17 cellular contexts compared by ENCODE assay signal in the genomic region with DNA sequence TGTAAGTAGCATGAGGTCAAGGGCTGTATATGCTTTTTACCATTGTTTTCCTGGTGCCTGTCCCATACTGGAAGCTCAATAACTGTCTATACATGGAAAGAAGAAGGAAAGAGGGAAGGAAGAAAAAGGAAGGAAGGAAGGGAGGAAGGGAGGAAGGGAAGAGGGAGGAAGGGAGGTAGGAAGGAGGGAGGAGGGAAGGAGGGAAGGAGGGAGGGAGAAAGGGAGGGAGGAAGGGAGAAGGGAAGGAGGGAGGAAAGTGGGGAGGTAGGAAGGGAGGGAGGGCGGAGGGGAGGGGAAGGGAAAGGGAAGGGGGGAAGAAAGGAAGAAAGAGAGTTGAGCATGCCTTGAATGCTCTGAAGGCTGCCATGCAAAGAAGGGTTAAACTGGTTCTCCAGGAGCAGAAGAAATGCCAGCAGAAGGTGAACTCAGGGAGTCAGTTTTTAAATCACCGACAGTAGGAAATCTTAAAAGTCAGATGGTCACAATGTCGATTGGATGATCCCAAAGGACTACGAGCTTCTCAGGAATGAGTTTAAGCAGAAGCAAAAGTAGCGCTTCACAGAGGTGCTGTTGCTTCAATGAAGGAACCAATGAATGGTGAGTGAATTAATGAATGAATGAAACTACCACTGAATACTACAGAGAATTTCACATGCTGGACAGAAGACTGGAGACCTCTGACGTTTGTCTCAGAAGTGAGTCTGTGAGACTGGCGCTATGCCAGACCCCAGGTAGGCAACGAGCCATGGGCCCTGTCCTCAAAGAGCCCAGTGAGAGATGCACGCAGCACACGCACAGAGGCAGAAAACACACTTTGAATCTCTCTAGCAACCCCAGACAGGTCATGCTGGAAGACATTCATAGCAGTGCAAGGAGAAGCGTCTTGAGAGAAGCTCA.
A peak's percentile ranks its signal among the peaks of the same experiment; 100 is the strongest.
DNase-seq lines count a peak whose midpoint lies in the region; ATAC-seq and TF ChIP-seq lines count a peak whose summit lies in the region.
"Had no signal": no experiment of that assay in that cellular context is flagged by ENCODE, and none has a peak within 500 bp of the region (broad histone marks: within the 10 kb centered on the region; RNA-seq: fewer than 3 reads in every experiment).

No MANE protein-coding gene starts in this region.

- H3K27ac ChIP-seq in BLaER1 treated with 17β-estradiol and CSF1 and Interleukin-3, amounts not matched to agents 10 nM and 100 nM: peak overlapping the region in 7 of 11 experiments; percentile 76 to 90 (median 82); a peak in 13 of 22 replicates
- no peak overlapping the region for H3K27ac ChIP-seq in coronary artery

- no peak for TF ChIP-seq CTCF in coronary artery (IDR thresholded peaks at IDR 0.05)

- H3K4me1 Mint-ChIP-seq in immature natural killer cell: no peaks in the 10 kb centered on the region
- H3K4me1 Mint-ChIP-seq: stimulated activated memory B cell treated with anti-CD40 and anti-IgM and Interleukin-4, amounts not matched to agents 10 μg/mL and 1 μg/mL and 100 μg/mL, for 72 hours; T-cell had no signal

- no peaks in the 10 kb centered on the region for H4K20me1 ChIP-seq in BLaER1 treated with 17β-estradiol and CSF1 and Interleukin-3, amounts not matched to agents 10 nM and 100 nM

- peaks cover 0 to 10% (median 0%) of the 10 kb centered on the region in 11 experiments; a peak in 4 of 22 replicates for H3K36me3 ChIP-seq in BLaER1 treated with 17β-estradiol and CSF1 and Interleukin-3, amounts not matched to agents 10 nM and 100 nM
- H3K36me3 ChIP-seq: cardiac muscle cell had no signal

- H3K4me1 ChIP-seq in BLaER1 treated with 17β-estradiol and CSF1 and Interleukin-3, amounts not matched to agents 10 nM and 100 nM: peaks cover 33 to 89% (median 70%) of the 10 kb centered on the region in 10 experiments

- H3K36me3 Mint-ChIP-seq in immature natural killer cell: no peaks in the 10 kb centered on the region
- H3K36me3 Mint-ChIP-seq: stimulated activated memory B cell treated with anti-CD40 and anti-IgM and Interleukin-4, amounts not matched to agents 10 μg/mL and 1 μg/mL and 100 μg/mL, for 72 hours; T-cell had no signal

- H3K27me3 ChIP-seq in BLaER1 treated with 17β-estradiol and CSF1 and Interleukin-3, amounts not matched to agents 10 nM and 100 nM: peaks cover under 1 to 9% (median 3%) of the 10 kb centered on the region in 11 experiments; a peak in 20 of 22 replicates
- H3K27me3 ChIP-seq: cardiac muscle cell had no signal

- peak overlapping the region in 1 of 11 experiments; percentile 72; a peak in 1 of 22 replicates for H3K9ac ChIP-seq in BLaER1 treated with 17β-estradiol and CSF1 and Interleukin-3, amounts not matched to agents 10 nM and 100 nM

- peak overlapping the region in 8 of 11 experiments; percentile 56 to 93 (median 82); a peak in 15 of 22 replicates for H3K4me2 ChIP-seq in BLaER1 treated with 17β-estradiol and CSF1 and Interleukin-3, amounts not matched to agents 10 nM and 100 nM

- H3K4me3 ChIP-seq in BLaER1 treated with 17β-estradiol and CSF1 and Interleukin-3, amounts not matched to agents 10 nM and 100 nM: no peak overlapping the region
- H3K4me3 ChIP-seq in coronary artery: no peak overlapping the region
- H3K4me3 ChIP-seq: cardiac muscle cell had no signal

- H3K9me3 Mint-ChIP-seq in immature natural killer cell: no peaks in the 10 kb centered on the region
- H3K9me3 Mint-ChIP-seq: activated CD4-positive, alpha-beta T cell treated with anti-CD3 and anti-CD28 coated beads, Interleukin-2, amount 10 ng/mL, durations not matched to agents 7 days and 5 days; activated T-helper 2 cell treated with anti-CD3 and anti-CD28 coated beads, Interferon-gamma antibody, Interleukin-2, Interleukin-4, amounts not matched to agents 10 μg/mL and 5 μg/mL and 100 μg/mL, durations not matched to agents 14 hours and 24 hours and 36 hours; stimulated activated memory B cell treated with anti-CD40 and anti-IgM and Interleukin-4, amounts not matched to agents 10 μg/mL and 1 μg/mL and 100 μg/mL, for 72 hours; T-cell had no signal

- no peak for ATAC-seq in GM21825 (IDR thresholded peaks at IDR 0.05; ENCODE audit: unreplicated experiment)
- ATAC-seq: T-cell had no signal

- H3K9me3 ChIP-seq in BLaER1 treated with 17β-estradiol and CSF1 and Interleukin-3, amounts not matched to agents 10 nM and 100 nM (replicated peaks in 1 of 11): peaks cover 0 to 28% (median 18%) of the 10 kb centered on the region in 11 experiments; a peak in 20 of 22 replicates

- no peak overlapping the region for H3K27ac Mint-ChIP-seq in immature natural killer cell
- H3K27ac Mint-ChIP-seq: activated T-helper 2 cell treated with anti-CD3 and anti-CD28 coated beads, Interferon-gamma antibody, Interleukin-2, Interleukin-4, amounts not matched to agents 10 μg/mL and 5 μg/mL and 100 μg/mL, durations not matched to agents 14 hours and 24 hours and 36 hours; stimulated activated memory B cell treated with anti-CD40 and anti-IgM and Interleukin-4, amounts not matched to agents 10 μg/mL and 1 μg/mL and 100 μg/mL, for 72 hours; T-cell had no signal

- H3K4me3 Mint-ChIP-seq in immature natural killer cell: no peak overlapping the region
- H3K4me3 Mint-ChIP-seq: activated CD4-positive, alpha-beta T cell treated with anti-CD3 and anti-CD28 coated beads, Interleukin-2, amount 10 ng/mL, durations not matched to agents 7 days and 5 days; stimulated activated memory B cell treated with anti-CD40 and anti-IgM and Interleukin-4, amounts not matched to agents 10 μg/mL and 1 μg/mL and 100 μg/mL, for 72 hours; T-cell had no signal

- DNase-seq in NCI-H69 (lab: John Stamatoyannopoulos, UW) (peak; percentile 69), coronary artery (ENCODE audit: low spot score) (peak; percentile 38), kidney glomerular epithelial cell (lab: John Stamatoyannopoulos, UW) (peak; percentile 22), SW480 (ENCODE audit: low spot score) (no peak), immature natural killer cell (no peak)
- DNase-seq in activated CD4-positive, CD25-positive, alpha-beta regulatory T cell treated with anti-CD3 and anti-CD28 coated beads, Interleukin-2, amount 50 U/mL, for 72 hours: no peak
- DNase-seq: activated CD4-positive, alpha-beta T cell treated with anti-CD3 and anti-CD28 coated beads, Interleukin-2, amount 10 ng/mL, durations not matched to agents 7 days and 5 days; NCI-H187 treated with DMSO at 0.1 percent for 48 hours; NK-92 treated with Interleukin-12 subunit alpha and Interleukin-12 subunit beta, amount 100 ng/mL, for 24 hours; posterior cingulate gyrus; stimulated activated CD4-positive, alpha-beta T cell treated with anti-CD3 and anti-CD28 coated beads, Interleukin-2, amount 100 ng/mL, for 24 hours; T-cell had no signal

- peaks cover 8 to 15% (median 11%) of the 10 kb centered on the region in 3 donors for H3K27me3 Mint-ChIP-seq in immature natural killer cell (ENCODE audit: low read depth in 3 of 3)

Comparison
In these comparisons a context has a peak if more than half of its experiments do, and no peak if none do; other contexts are left out.
1. H3K27ac ChIP-seq: peak in BLaER1 treated with 17β-estradiol and CSF1 and Interleukin-3, amounts not matched to agents 10 nM and 100 nM (7 of 11); none in coronary artery (0 of 2).
2. DNase-seq: peak in NCI-H69 (single experiment), coronary artery (single experiment) and kidney glomerular epithelial cell (single experiment); none in activated CD4-positive, CD25-positive, alpha-beta regulatory T cell treated with anti-CD3 and anti-CD28 coated beads, Interleukin-2, amount 50 U/mL, for 72 hours (single experiment), SW480 (single experiment) and immature natural killer cell (0 of 3).